Comparison of ENCODE assay signal across 16 cellular contexts in the genomic region with DNA sequence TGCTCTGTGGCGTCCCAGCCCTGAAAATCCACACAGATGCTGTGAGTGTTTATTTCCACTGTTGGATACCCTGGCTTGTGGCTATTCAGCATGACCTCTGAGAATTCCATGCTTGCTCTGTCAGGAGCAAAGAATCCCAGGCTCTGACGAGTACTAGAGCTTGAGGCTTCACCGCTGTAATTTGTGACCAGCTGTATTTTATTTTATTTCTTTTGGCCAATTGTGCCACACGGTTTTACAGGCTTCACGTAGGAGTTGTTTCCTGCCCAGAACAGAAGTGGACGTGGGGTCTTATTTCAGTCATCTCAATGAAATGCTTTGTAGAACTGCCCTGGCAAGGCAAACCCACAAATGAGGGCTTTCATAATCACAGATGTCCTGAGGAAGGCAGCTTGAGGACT.
DNase-seq lines count a peak whose midpoint lies in the region; ATAC-seq and TF ChIP-seq lines count a peak whose summit lies in the region.
"Had no signal": no experiment of that assay in that cellular context is flagged by ENCODE, and none has a peak within 500 bp of the region (broad histone marks: within the 10 kb centered on the region; RNA-seq: fewer than 3 reads in every experiment).

No MANE protein-coding gene starts in this region.

- no peaks in the 10 kb centered on the region for H3F3A ChIP-seq in PC-3 (ENCODE audit: low read length, unreplicated experiment)

- no peak for TF ChIP-seq CTCF in osteoblast (IDR thresholded peaks at IDR 0.05; ENCODE audit: extremely low read depth, low read depth, low read length)
- no peak for TF ChIP-seq CTCF in PC-3 (conservative IDR thresholded peaks at IDR 0.05; ENCODE audit: low read depth, low read length)

- no peaks in the 10 kb centered on the region for H3K9me2 ChIP-seq in PC-3 (replicated peaks; ENCODE audit: low read length)

- H3K9me3 ChIP-seq in SJCRH30 (replicated peaks), result no peaks in the 10 kb centered on the region; the same call in 1 of the 2 replicates
- no peaks in the 10 kb centered on the region for H3K9me3 ChIP-seq in osteoblast (ENCODE audit: low read depth, low read length)
- no peaks in the 10 kb centered on the region for H3K9me3 ChIP-seq in PC-3 (ENCODE audit: low read length)
- H3K9me3 ChIP-seq: lower lobe of right lung had no signal

- H3K79me2 ChIP-seq in osteoblast (ENCODE audit: insufficient read depth, low read length), result peaks cover 31% of the 10 kb centered on the region
- no peaks in the 10 kb centered on the region for H3K79me2 ChIP-seq in PC-3 (ENCODE audit: low read length)

- H2AFZ ChIP-seq in osteoblast (ENCODE audit: low read length) (no peak overlapping the region), PC-3 (ENCODE audit: low read length) (no peak overlapping the region)

- H3K4me2 ChIP-seq in osteoblast (ENCODE audit: insufficient read depth, low read length) (peak overlapping the region; percentile 76), PC-3 (ENCODE audit: low read length) (no peak overlapping the region)

- H3K9ac ChIP-seq in PC-3 (ENCODE audit: low read length), result no peak overlapping the region

- H3K36me3 ChIP-seq in SJCRH30, result no peaks in the 10 kb centered on the region
- H3K36me3 ChIP-seq in osteoblast (ENCODE audit: insufficient read depth, low read length), result no peaks in the 10 kb centered on the region
- H3K36me3 ChIP-seq in PC-3 (ENCODE audit: low read depth, low read length), result no peaks in the 10 kb centered on the region
- H3K36me3 ChIP-seq: lower lobe of right lung had no signal

- intact Hi-C loops in PC-3 (cut with micrococcal nuclease), result no loop called here

- CTCF ChIA-PET in PC-3 (lab: Charles Lee), result no interaction called here

- H4K20me1 ChIP-seq in osteoblast (ENCODE audit: insufficient read depth, low read length) (no peaks in the 10 kb centered on the region), PC-3 (ENCODE audit: low read length) (no peaks in the 10 kb centered on the region)

- H3K27ac ChIP-seq in SJCRH30 (peak overlapping the region; percentile 18; the same call in 1 of the 2 replicates), osteoblast (ENCODE audit: low read depth, low read length) (peak overlapping the region; percentile 81), PC-3 (ENCODE audit: low read length) (no peak overlapping the region)
- H3K27ac ChIP-seq: lower lobe of right lung had no signal

- ATAC-seq in HG03342 (IDR thresholded peaks at IDR 0.05; ENCODE audit: unreplicated experiment), result no peak
- ATAC-seq in PC-3, result no peak
- ATAC-seq: lower lobe of right lung, Panc1 had no signal

- H3K4me3 ChIP-seq in SJCRH30 (no peak overlapping the region), osteoblast (ENCODE audit: insufficient read depth, low read length) (peak overlapping the region; percentile 70), PC-3 (ENCODE audit: low read length) (no peak overlapping the region)
- H3K4me3 ChIP-seq: lower lobe of right lung had no signal

- H3K4me1 ChIP-seq in SJCRH30 (peaks cover 7% of the 10 kb centered on the region), osteoblast (ENCODE audit: insufficient read depth, low read length) (peaks cover 33% of the 10 kb centered on the region), PC-3 (ENCODE audit: insufficient read depth, low read length) (peaks cover 7% of the 10 kb centered on the region)
- H3K4me1 ChIP-seq: lower lobe of right lung had no signal

- H3K27me3 ChIP-seq in SJCRH30 (no peaks in the 10 kb centered on the region), osteoblast (ENCODE audit: insufficient read depth, low read length) (no peaks in the 10 kb centered on the region), PC-3 (ENCODE audit: low read length) (no peaks in the 10 kb centered on the region)

- DNase-seq in Daoy (ENCODE audit: low read depth) (peak; percentile 72), SJCRH30 (peak; percentile 28 to 64), epidermal melanocyte (ENCODE audit: insufficient read length, low spot score) (peak; percentile 43), osteoblast (ENCODE audit: insufficient read length, low spot score, missing footprints) (peak; percentile 95), NCI-H510A treated with DMSO at 0.1 percent for 48 hours (lab: John Stamatoyannopoulos, UW) (no peak), NCI-H69 (lab: John Stamatoyannopoulos, UW) (no peak), PC-3 (no peak)
- DNase-seq: activated naive CD4-positive, alpha-beta T cell treated with anti-CD3 and anti-CD28 coated beads, Interleukin-2, amount 10 ng/mL, durations not matched to agents 7 days and 5 days; dermis blood vessel endothelial cell; GDM1; lower lobe of right lung; MM.1S; NCI-H2227 treated with DMSO at 0.1 percent for 48 hours; stimulated activated CD4-positive, alpha-beta T cell treated with anti-CD3 and anti-CD28 coated beads, Interleukin-4, amount 100 ng/mL, for 24 hours had no signal

- POLR2A ChIA-PET in PC-3 (lab: Charles Lee; ENCODE audit: unreplicated experiment), result no interaction called here

- BruUV-seq in PC-3 (replicated peaks; lab: Mats Ljungman, UMichigan), result no TSS peak

Comparison
In these comparisons a context has a peak if more than half of its experiments do, and no peak if none do; other contexts are left out.
1. DNase-seq: peak in Daoy (single experiment), SJCRH30 (2 of 2), epidermal melanocyte (single experiment) and osteoblast (single experiment); none in NCI-H510A treated with DMSO at 0.1 percent for 48 hours (single experiment), NCI-H69 (single experiment) and PC-3 (single experiment).